ENCODE assay signal across 1 cellular context in the genomic region with DNA sequence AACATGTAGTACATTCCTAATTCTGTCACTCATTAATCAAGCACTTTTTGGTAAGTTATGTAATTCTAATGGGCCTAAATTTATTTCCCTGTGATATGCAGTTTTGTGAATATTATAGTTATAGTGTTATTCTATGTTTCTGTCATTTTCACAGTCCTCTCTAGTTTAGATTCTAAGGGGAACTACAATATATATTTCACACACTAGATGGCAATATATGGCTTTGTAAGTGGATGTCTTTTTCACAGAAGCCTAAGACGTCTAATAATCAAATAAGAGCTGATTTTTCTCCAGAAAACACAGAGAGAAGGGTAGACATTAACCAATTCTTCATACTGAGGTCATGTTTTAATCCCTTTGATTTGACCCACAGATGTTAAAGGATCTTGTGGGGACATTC.
TF ChIP-seq lines count a peak whose summit lies in the region.

No MANE protein-coding gene starts in this region.

TF ChIP-seq in WTC11, 78 proteins besides CTCF, POLR2A, EP300 and RAD21 (continued from another document):
- TF ChIP-seq RORB (CRISPR knock-in tag; IDR thresholded peaks at IDR 0.05), result no peak
- TF ChIP-seq ZNF263 (CRISPR knock-in tag; IDR thresholded peaks at IDR 0.05; ENCODE audit: low read depth), result no peak
- TF ChIP-seq, protein P1, sequence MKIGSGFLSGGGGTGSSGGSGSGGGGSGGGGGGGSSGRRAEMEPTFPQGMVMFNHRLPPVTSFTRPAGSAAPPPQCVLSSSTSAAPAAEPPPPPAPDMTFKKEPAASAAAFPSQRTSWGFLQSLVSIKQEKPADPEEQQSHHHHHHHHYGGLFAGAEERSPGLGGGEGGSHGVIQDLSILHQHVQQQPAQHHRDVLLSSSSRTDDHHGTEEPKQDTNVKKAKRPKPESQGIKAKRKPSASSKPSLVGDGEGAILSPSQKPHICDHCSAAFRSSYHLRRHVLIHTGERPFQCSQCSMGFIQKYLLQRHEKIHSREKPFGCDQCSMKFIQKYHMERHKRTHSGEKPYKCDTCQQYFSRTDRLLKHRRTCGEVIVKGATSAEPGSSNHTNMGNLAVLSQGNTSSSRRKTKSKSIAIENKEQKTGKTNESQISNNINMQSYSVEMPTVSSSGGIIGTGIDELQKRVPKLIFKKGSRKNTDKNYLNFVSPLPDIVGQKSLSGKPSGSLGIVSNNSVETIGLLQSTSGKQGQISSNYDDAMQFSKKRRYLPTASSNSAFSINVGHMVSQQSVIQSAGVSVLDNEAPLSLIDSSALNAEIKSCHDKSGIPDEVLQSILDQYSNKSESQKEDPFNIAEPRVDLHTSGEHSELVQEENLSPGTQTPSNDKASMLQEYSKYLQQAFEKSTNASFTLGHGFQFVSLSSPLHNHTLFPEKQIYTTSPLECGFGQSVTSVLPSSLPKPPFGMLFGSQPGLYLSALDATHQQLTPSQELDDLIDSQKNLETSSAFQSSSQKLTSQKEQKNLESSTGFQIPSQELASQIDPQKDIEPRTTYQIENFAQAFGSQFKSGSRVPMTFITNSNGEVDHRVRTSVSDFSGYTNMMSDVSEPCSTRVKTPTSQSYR (CRISPR knock-in tag; IDR thresholded peaks at IDR 0.05), result no peak
- TF ChIP-seq TP53 (CRISPR knock-in tag; IDR thresholded peaks at IDR 0.05), result no peak
- TF ChIP-seq, protein P2, sequence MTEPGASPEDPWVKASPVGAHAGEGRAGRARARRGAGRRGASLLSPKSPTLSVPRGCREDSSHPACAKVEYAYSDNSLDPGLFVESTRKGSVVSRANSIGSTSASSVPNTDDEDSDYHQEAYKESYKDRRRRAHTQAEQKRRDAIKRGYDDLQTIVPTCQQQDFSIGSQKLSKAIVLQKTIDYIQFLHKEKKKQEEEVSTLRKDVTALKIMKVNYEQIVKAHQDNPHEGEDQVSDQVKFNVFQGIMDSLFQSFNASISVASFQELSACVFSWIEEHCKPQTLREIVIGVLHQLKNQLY (CRISPR knock-in tag; IDR thresholded peaks at IDR 0.05), result no peak
- no peak for TF ChIP-seq IRF2 (CRISPR knock-in tag; IDR thresholded peaks at IDR 0.05; ENCODE audit: borderline replicate concordance, low read depth)
- TF ChIP-seq PRRX2 (CRISPR knock-in tag; IDR thresholded peaks at IDR 0.05), result no peak
- no peak for TF ChIP-seq ZNF232 (CRISPR knock-in tag; IDR thresholded peaks at IDR 0.05)
- no peak for TF ChIP-seq NFATC4 (CRISPR knock-in tag; IDR thresholded peaks at IDR 0.05)
TF ChIP-seq in WTC11: peak in this region for 0.
